8 cellular contexts compared by ENCODE assay signal in genomic region chr6:109073344-109074235, GRCh38. TPM values are rescaled to one million over a fixed set of nuclear protein-coding genes. Genes with fewer than 3 reads are reported as not detected.
DNase-seq lines count a peak whose midpoint lies in the region; ATAC-seq and TF ChIP-seq lines count a peak whose summit lies in the region.

No MANE protein-coding gene starts in this region.

- no peak overlapping the region for H3K9ac ChIP-seq in Karpas-422 (ENCODE audit: low read length)

- no peak overlapping the region for H3K4me3 Mint-ChIP-seq in activated naive CD8-positive, alpha-beta T cell treated with anti-CD3 and anti-CD28 coated beads, Interleukin-2, amount 50 U/mL, for 24 hours

- no peaks in the 10 kb centered on the region for H3K4me1 ChIP-seq in Karpas-422 (ENCODE audit: low read length)
- H3K4me1 ChIP-seq in PC-9 (replicated peaks; ENCODE audit: insufficient read depth) = no peaks in the 10 kb centered on the region; the same call in 1 of the 2 replicates

- CTCF ChIA-PET in PC-9 (lab: Charles Lee) = interaction anchor here (0.6 to 2.3 kb wide), 3 partner anchors 19 to 532 kb away, joined by 3 to 9 read pairs (median 4); no protein-coding TSS in a partner anchor

- POLR2A ChIA-PET in PC-9 (lab: Charles Lee; ENCODE audit: unreplicated experiment) = no interaction called here

- no peak for ATAC-seq in activated naive CD8-positive, alpha-beta T cell treated with anti-CD3 and anti-CD28 coated beads, Interleukin-2, amount 50 U/mL, for 24 hours
- ATAC-seq in left ventricle myocardium superior (peak; percentile 60), sciatic nerve (peak; percentile 74), HG03565 (IDR thresholded peaks at IDR 0.05; ENCODE audit: unreplicated experiment) (no peak), GM19467 (IDR thresholded peaks at IDR 0.05; ENCODE audit: unreplicated experiment) (no peak)

- H3K36me3 Mint-ChIP-seq in activated naive CD8-positive, alpha-beta T cell treated with anti-CD3 and anti-CD28 coated beads, Interleukin-2, amount 50 U/mL, for 24 hours (ENCODE audit: low read depth) = no peaks in the 10 kb centered on the region

- H2AFZ ChIP-seq in Karpas-422 (ENCODE audit: low read length) (no peak overlapping the region), PC-9 (no peak overlapping the region)

- intact Hi-C loops in PC-9 (cut with micrococcal nuclease; ENCODE audit: unreplicated experiment) = loop anchor here (1.0 to 10.0 kb wide), 8 partner anchors 126 to 1396 kb away; no protein-coding TSS in a partner anchor
- intact Hi-C loops in left ventricle myocardium superior (cut with micrococcal nuclease) = no loop called here
- intact Hi-C loops in sciatic nerve (cut with DNase I) = loop anchor here (10.0 kb wide), 1 partner anchor 529 kb away; no protein-coding TSS in a partner anchor

- peak; percentile 87 for TF ChIP-seq CTCF in PC-9 (conservative IDR thresholded peaks at IDR 0.05)

- H3K27ac ChIP-seq in Karpas-422 (ENCODE audit: low read length) = no peak overlapping the region
- no peak overlapping the region for H3K27ac ChIP-seq in PC-9

- H3K79me2 ChIP-seq in Karpas-422 (ENCODE audit: low read length) (no peaks in the 10 kb centered on the region), PC-9 (ENCODE audit: low read depth) (no peaks in the 10 kb centered on the region)

- H3K9me3 ChIP-seq in Karpas-422 (ENCODE audit: low read length) (no peaks in the 10 kb centered on the region), PC-9 (ENCODE audit: insufficient read depth, low read depth) (no peaks in the 10 kb centered on the region)

- H4K20me1 ChIP-seq in Karpas-422 (ENCODE audit: insufficient read depth, low read depth, low read length) = no peaks in the 10 kb centered on the region
- H4K20me1 ChIP-seq in PC-9 (ENCODE audit: insufficient read depth) = no peaks in the 10 kb centered on the region

- H3K4me2 ChIP-seq in Karpas-422 (ENCODE audit: low read depth, low read length, poor library complexity, severe bottlenecking) = no peak overlapping the region
- H3K4me2 ChIP-seq in PC-9 = 0 out of 2 replicates have a peak overlapping the region, but pooled peaks have one; percentile 25

- H3K9me3 Mint-ChIP-seq in activated naive CD8-positive, alpha-beta T cell treated with anti-CD3 and anti-CD28 coated beads, Interleukin-2, amount 50 U/mL, for 24 hours = no peaks in the 10 kb centered on the region

- no peaks in the 10 kb centered on the region for H3K9me2 ChIP-seq in Karpas-422 (replicated peaks; ENCODE audit: insufficient read depth, low read length)
- no peaks in the 10 kb centered on the region for H3K9me2 ChIP-seq in PC-9 (ENCODE audit: insufficient read depth)

- no TSS peak for BruUV-seq in PC-9 (replicated peaks; lab: Mats Ljungman, UMichigan)

- no peak overlapping the region for H3K27ac Mint-ChIP-seq in activated naive CD8-positive, alpha-beta T cell treated with anti-CD3 and anti-CD28 coated beads, Interleukin-2, amount 50 U/mL, for 24 hours

- H3K27me3 ChIP-seq in Karpas-422 (ENCODE audit: low read length) (no peaks in the 10 kb centered on the region), PC-9 (ENCODE audit: insufficient read depth, low read depth) (no peaks in the 10 kb centered on the region)

- H3K4me3 ChIP-seq in Karpas-422 (ENCODE audit: low read length) (no peak overlapping the region), PC-9 (no peak overlapping the region)

- no peaks in the 10 kb centered on the region for H3F3A ChIP-seq in PC-9 (ENCODE audit: insufficient read depth, low read depth)

- no peaks in the 10 kb centered on the region for H3K27me3 Mint-ChIP-seq in activated naive CD8-positive, alpha-beta T cell treated with anti-CD3 and anti-CD28 coated beads, Interleukin-2, amount 50 U/mL, for 24 hours

- H3K36me3 ChIP-seq in Karpas-422 (ENCODE audit: insufficient read depth, low read length) (no peaks in the 10 kb centered on the region), PC-9 (ENCODE audit: low read depth) (no peaks in the 10 kb centered on the region)

- DNase-seq in DMS79 (lab: John Stamatoyannopoulos, UW) = peak; percentile 28
- peak; percentile 89 for DNase-seq in Karpas-422
- DNase-seq in PC-9 = peak; percentile 30 to 68
- peak; percentile 43 for DNase-seq in activated naive CD8-positive, alpha-beta T cell treated with anti-CD3 and anti-CD28 coated beads, Interleukin-2, amount 50 U/mL, for 24 hours
- DNase-seq in left ventricle myocardium superior = no peak
- no peak for DNase-seq in sciatic nerve (ENCODE audit: low spot score)

- H3K4me1 Mint-ChIP-seq in activated naive CD8-positive, alpha-beta T cell treated with anti-CD3 and anti-CD28 coated beads, Interleukin-2, amount 50 U/mL, for 24 hours = peaks cover 27% of the 10 kb centered on the region

RNA-seq across cellular contexts. Expression of gene SESN1, which starts 21.1 kb away (rescaled TPM):
- total RNA-seq in Karpas-422 (2014; rRNA removed; shearing (Covaris generic); ENCODE audit: low replicate concordance) = 1.3 and 1.9 TPM in 2 replicates
- total RNA-seq in PC-9 (2021) (6.1 and 6.5 TPM in 2 replicates), left ventricle myocardium superior (70.0 TPM), sciatic nerve (38.1 TPM)

RNA-seq across cellular contexts. Expression of gene CEP57L1, which starts 21.7 kb away (rescaled TPM):
- total RNA-seq in Karpas-422 (2014; rRNA removed; shearing (Covaris generic); ENCODE audit: low replicate concordance) = 16.6 and 28.2 TPM in 2 replicates
- total RNA-seq in PC-9 (2021) (17.2 and 18.3 TPM in 2 replicates), left ventricle myocardium superior (7.3 TPM), sciatic nerve (20.8 TPM)

Comparison
In these comparisons a context has a peak if more than half of its experiments do, and no peak if none do; other contexts are left out.
1. DNase-seq: peak in DMS79 (single experiment), Karpas-422 (single experiment), PC-9 (2 of 2) and activated naive CD8-positive, alpha-beta T cell treated with anti-CD3 and anti-CD28 coated beads, Interleukin-2, amount 50 U/mL, for 24 hours (single experiment); none in left ventricle myocardium superior (single experiment) and sciatic nerve (single experiment).
2. ATAC-seq: peak in left ventricle myocardium superior (single experiment) and sciatic nerve (single experiment); none in activated naive CD8-positive, alpha-beta T cell treated with anti-CD3 and anti-CD28 coated beads, Interleukin-2, amount 50 U/mL, for 24 hours (single experiment), HG03565 (single experiment) and GM19467 (single experiment).